In the genomic region with DNA sequence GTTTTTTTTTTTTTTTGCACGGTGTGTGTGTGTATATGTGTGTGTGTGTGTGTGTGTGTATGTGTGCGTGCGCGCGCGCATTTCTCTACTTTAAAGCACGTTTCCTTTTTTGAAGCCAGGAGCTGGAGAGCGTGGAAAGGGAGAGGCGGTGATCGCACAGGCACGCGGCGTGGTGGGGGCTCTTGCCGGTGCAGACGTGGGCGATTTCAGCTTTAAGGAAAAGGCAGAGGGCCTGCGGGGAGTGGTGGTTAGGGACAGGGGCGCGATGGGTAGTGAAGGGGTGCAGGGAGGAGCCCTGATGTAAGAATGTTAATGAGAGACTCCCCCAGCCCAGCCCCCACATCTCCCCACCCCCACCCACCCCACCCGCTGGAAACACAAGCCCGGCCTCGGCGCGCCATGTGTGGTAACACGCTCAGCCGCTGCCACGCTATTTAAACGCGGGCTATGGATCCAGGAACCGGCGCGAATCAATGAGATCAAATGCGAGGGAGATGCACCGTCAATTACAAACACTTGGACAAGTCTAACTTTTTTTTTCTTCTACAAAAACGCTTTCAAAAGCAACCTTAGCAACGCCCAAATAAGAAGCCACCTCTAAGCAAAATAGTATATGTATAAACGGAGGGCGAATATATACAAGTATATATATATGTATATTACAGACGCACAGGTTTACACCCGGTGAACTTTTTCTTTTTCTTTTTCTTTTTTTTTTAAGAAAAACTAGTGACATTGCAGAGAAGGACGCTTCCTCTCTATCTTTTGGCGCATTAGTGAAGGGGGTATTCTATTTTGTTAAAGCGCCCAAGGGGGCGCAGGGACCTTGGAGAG, we compare ENCODE assay signal across 8 cellular contexts. TPM values are rescaled to one million over a fixed set of nuclear protein-coding genes. Genes with fewer than 3 reads are reported as not detected.
DNase-seq lines count a peak whose midpoint lies in the region; ATAC-seq and TF ChIP-seq lines count a peak whose summit lies in the region.

A gene with protein sequence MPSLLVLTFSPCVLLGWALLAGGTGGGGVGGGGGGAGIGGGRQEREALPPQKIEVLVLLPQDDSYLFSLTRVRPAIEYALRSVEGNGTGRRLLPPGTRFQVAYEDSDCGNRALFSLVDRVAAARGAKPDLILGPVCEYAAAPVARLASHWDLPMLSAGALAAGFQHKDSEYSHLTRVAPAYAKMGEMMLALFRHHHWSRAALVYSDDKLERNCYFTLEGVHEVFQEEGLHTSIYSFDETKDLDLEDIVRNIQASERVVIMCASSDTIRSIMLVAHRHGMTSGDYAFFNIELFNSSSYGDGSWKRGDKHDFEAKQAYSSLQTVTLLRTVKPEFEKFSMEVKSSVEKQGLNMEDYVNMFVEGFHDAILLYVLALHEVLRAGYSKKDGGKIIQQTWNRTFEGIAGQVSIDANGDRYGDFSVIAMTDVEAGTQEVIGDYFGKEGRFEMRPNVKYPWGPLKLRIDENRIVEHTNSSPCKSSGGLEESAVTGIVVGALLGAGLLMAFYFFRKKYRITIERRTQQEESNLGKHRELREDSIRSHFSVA (plus strand): TSS at position 463 of the 834 bp plus-strand sequence. CDS start 456 bp downstream, outside the sequence.

- intact Hi-C loops in lower leg skin (cut with DNase I; ENCODE audit: low total_unique reads): no loop called here

- H3K27me3 ChIP-seq in thymus (ENCODE audit: control insufficient read depth, insufficient read depth): peaks cover 64% of the 10 kb centered on the region

- H3K36me3 ChIP-seq in thymus (ENCODE audit: control insufficient read depth, insufficient read depth): no peaks in the 10 kb centered on the region

- 0 to 1% methylated on average over 43 to 44 of the region's 44 CpGs for WGBS in lower leg skin, 2 donors
- WGBS in thymus: under 1% methylated on average over 44 of the region's 44 CpGs

- peak within 1 kb of the TSS; percentile 74 to 92 for H3K27ac ChIP-seq in coronary artery
- no peak within 1 kb of the TSS for H3K27ac ChIP-seq in thymus (ENCODE audit: low read depth)

- TF ChIP-seq POLR2A in lower leg skin (IDR thresholded peaks at IDR 0.05): no peak

- TF ChIP-seq CTCF in coronary artery (IDR thresholded peaks at IDR 0.05) (no peak), lower leg skin (IDR thresholded peaks at IDR 0.05) (no peak)

- H3K4me3 ChIP-seq in coronary artery: peak within 1 kb of the TSS; percentile 93
- H3K4me3 ChIP-seq in lower leg skin (ENCODE audit: low read depth, poor library complexity, severe bottlenecking): peak within 1 kb of the TSS; percentile 53
- peak within 1 kb of the TSS; percentile 47 for H3K4me3 ChIP-seq in thymus (ENCODE audit: low read length)

- no peak for ATAC-seq in GM18519 (IDR thresholded peaks at IDR 0.05; ENCODE audit: low FRiP score, unreplicated experiment)

- no peaks in the 10 kb centered on the region for H3K4me1 ChIP-seq in thymus (ENCODE audit: control insufficient read depth, insufficient read depth, low read length)

- peak; percentile 16 for DNase-seq in COLO668 (lab: John Stamatoyannopoulos, UW; ENCODE audit: unreplicated experiment)
- DNase-seq in NCI-H1048 (lab: John Stamatoyannopoulos, UW): peak; percentile 11
- DNase-seq in coronary artery (ENCODE audit: low spot score): no peak
- DNase-seq in lower leg skin (ENCODE audit: low spot score in 2 of 2): no peak
- no peak for DNase-seq in NCI-H2081 treated with DMSO at 0.1 percent for 48 hours (lab: John Stamatoyannopoulos, UW)
- no peak for DNase-seq in DMS114 treated with DMSO at 0.1 percent for 48 hours (lab: John Stamatoyannopoulos, UW; ENCODE audit: unreplicated experiment)

- peaks cover 2% of the 10 kb centered on the region for H3K9me3 ChIP-seq in thymus (ENCODE audit: control insufficient read depth)

RNA-seq across cellular contexts. Expression of the gene that starts here (rescaled TPM):
- 10 to 100 TPM in 2 of 4 donors, 1 to 10 TPM in 2; 2.4 to 18.8 (median 10.9) TPM for total RNA-seq in lower leg skin
- polyA plus RNA-seq in thymus: 1.9 TPM

Comparison
In these comparisons a context has a peak if more than half of its experiments do, and no peak if none do; other contexts are left out.
1. DNase-seq: peak in COLO668 (single experiment) and NCI-H1048 (single experiment); none in coronary artery (single experiment), lower leg skin (0 of 2), NCI-H2081 treated with DMSO at 0.1 percent for 48 hours (single experiment) and DMS114 treated with DMSO at 0.1 percent for 48 hours (single experiment).
2. Peak in every context shown above with its lines, with median percentiles within 50 percentile points of each other: H3K4me3 ChIP-seq.